Comparison of ENCODE assay signal across 8 cellular contexts in the genomic region with DNA sequence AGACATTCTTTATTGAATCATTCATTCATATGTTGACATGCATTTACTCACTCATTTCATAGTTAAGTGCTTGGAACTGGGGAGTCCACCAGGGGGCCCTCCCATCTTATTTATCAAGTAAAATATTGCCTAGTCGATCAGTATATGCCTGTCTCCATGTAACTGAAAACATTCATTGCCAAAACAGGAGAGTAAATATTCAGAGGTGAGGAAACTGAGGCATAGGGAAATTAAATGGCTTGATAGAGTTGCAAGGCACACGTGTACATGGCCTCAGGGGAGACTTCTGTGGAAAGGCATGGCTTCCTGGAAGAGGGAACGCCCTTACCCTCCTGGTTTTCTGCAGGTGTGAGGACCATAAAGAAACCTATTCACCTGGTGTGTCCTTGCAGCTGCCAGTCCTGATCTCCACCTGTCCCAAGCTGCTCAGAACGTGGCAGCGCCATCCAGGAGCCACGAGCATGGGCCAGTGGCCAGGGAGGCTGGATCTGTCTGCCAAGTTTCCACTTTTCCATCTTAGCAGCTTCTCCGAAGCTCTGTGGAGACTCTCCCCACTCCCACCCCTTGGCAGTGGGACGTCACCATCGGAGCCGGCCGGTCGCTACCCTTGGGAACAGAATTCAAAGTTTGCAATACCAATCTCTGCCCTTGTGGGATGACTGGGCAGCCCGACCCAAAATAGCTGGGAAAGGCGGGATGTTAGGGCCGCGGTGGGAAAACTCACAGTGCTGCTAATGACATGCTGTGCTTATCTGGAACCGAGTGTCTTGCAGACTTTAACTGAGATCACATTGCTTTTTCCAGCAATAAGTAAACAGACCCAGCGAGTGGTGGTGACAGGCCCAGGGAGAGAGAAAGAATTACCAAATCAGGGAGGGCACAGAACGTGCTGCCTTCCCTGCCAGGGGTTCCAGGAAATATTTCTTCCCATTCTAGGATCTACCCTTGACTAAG. TPM values are rescaled to one million over a fixed set of nuclear protein-coding genes. Genes with fewer than 3 reads are reported as not detected.
DNase-seq lines count a peak whose midpoint lies in the region; ATAC-seq and TF ChIP-seq lines count a peak whose summit lies in the region.

No MANE protein-coding gene starts in this region.

- DNase-seq in AG04449 (ENCODE audit: low read depth, low spot score), result no peak
- no peak for DNase-seq in GM20000 (ENCODE audit: low spot score)
- peak; percentile 19 for DNase-seq in NCI-H82 treated with DMSO at 0.1 percent for 48 hours (lab: John Stamatoyannopoulos, UW; ENCODE audit: unreplicated experiment)
- DNase-seq in activated naive CD4-positive, alpha-beta T cell treated with Interleukin-2 at 50 U/mL for 16 hours, result peak; percentile 50
- DNase-seq in head of caudate nucleus, result peak in 32 of 42 donors; percentile 32 to 80 (median 57)
- DNase-seq in pulmonary artery endothelial cell (ENCODE audit: low read depth, low spot score), result peak; percentile 43

- no peak overlapping the region for H3K4me3 ChIP-seq in AG04449 (ENCODE audit: low read depth, low read length)

- ATAC-seq in GM18520 (IDR thresholded peaks at IDR 0.05; ENCODE audit: unreplicated experiment), result no peak
- no peak for ATAC-seq in GM18519 (IDR thresholded peaks at IDR 0.05; ENCODE audit: low FRiP score, unreplicated experiment)

- POLR2A ChIA-PET in AG04449 (lab: Yijun Ruan, JAX), result no interaction called here

- CTCF ChIA-PET in AG04449 (lab: Yijun Ruan, JAX), result interaction anchor here (0.9 to 11.5 kb wide), 12 partner anchors 16 to 381 kb away, joined by 3 to 160 read pairs (median 4); a partner anchor contains a TSS

- TF ChIP-seq CTCF in AG04449 (IDR thresholded peaks at IDR 0.05; ENCODE audit: insufficient read depth, low read length, missing control alignments) (peak; percentile 35), GM20000 (IDR thresholded peaks at IDR 0.05; ENCODE audit: extremely low read depth, missing control alignments) (peak; percentile 28)

- intact Hi-C loops in head of caudate nucleus (cut with DNase I), result no loop called here

RNA-seq across cellular contexts. Expression of a gene that starts 4.1 kb away (rescaled TPM):
- 10.7 and 20.2 TPM in 2 replicates for total RNA-seq in pulmonary artery endothelial cell

RNA-seq across cellular contexts. Expression of a gene that starts 10.3 kb away (rescaled TPM):
- 54.4 and 105 TPM in 2 replicates for total RNA-seq in pulmonary artery endothelial cell

RNA-seq across cellular contexts. Expression of a gene that starts 40.2 kb away (rescaled TPM):
- 2.3 and 4.1 TPM in 2 replicates for total RNA-seq in pulmonary artery endothelial cell

RNA-seq across cellular contexts. Expression of a gene that starts 54.7 kb away (rescaled TPM):
- 11.2 and 16.9 TPM in 2 replicates for total RNA-seq in pulmonary artery endothelial cell

Comparison
In these comparisons a context has a peak if more than half of its experiments do, and no peak if none do; other contexts are left out.
1. DNase-seq: peak in NCI-H82 treated with DMSO at 0.1 percent for 48 hours (single experiment), activated naive CD4-positive, alpha-beta T cell treated with Interleukin-2 at 50 U/mL for 16 hours (single experiment), head of caudate nucleus (32 of 42) and pulmonary artery endothelial cell (single experiment); none in AG04449 (single experiment) and GM20000 (single experiment).